In the genomic region with DNA sequence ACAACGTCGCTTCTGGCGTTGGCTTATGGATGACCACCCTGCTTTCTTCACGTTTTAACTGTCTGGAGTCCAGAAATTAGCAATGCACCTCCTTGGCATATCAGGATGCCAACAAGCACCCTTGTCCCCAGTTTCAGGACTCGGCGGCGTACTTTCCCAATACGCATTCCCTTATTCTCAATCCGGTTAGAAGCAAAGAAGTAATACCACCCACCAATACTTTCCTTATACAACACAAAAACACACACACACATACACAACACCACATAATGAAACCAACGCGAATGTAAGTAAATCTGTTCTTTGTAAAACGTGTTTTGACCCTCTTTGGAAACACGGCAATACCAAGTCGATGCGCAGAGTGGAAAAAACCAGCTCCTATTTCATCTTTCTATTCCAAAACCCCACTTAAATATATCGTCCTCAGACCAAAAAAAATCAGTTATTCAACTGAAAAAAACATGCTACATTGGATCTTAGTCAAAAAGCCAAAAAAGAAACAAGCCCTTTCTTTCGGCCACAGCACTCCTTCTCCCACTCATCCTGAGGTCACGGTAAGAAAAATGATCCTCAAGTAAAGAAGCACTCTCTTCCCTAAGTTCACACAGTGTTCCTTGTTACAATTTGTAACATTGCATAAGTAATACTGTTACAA, we compare ENCODE assay signal across 8 cellular contexts. TPM values are rescaled to one million over a fixed set of nuclear protein-coding genes. Genes with fewer than 3 reads are reported as not detected.
DNase-seq lines count a peak whose midpoint lies in the region; ATAC-seq and TF ChIP-seq lines count a peak whose summit lies in the region.

No MANE protein-coding gene starts in this region.

- H3K4me3 ChIP-seq in BE2C (ENCODE audit: low read depth, low read length) = peak overlapping the region; percentile 39

- H3K36me3 ChIP-seq in BE2C = no peaks in the 10 kb centered on the region

- no peaks in the 10 kb centered on the region for H3K9me3 Mint-ChIP-seq in activated CD4-positive, alpha-beta memory T cell treated with anti-CD3 and anti-CD28 coated beads, Interleukin-2, amount 10 ng/mL, durations not matched to agents 7 days and 5 days
- no peaks in the 10 kb centered on the region for H3K9me3 Mint-ChIP-seq in naive thymus-derived CD8-positive, alpha-beta T cell

- CTCF ChIA-PET in activated CD4-positive, alpha-beta memory T cell treated with anti-CD3 and anti-CD28 coated beads, Interleukin-2, amount 10 ng/mL, durations not matched to agents 7 days and 5 days (lab: Charles Lee) = interaction anchor here (1.3 to 4.0 kb wide), 5 partner anchors 20 to 116 kb away, joined by 5 to 39 read pairs (median 27); a partner anchor contains a TSS

- H3K36me3 Mint-ChIP-seq in activated CD4-positive, alpha-beta memory T cell treated with anti-CD3 and anti-CD28 coated beads, Interleukin-2, amount 10 ng/mL, durations not matched to agents 7 days and 5 days (ENCODE audit: low read depth) = no peaks in the 10 kb centered on the region
- no peaks in the 10 kb centered on the region for H3K36me3 Mint-ChIP-seq in naive thymus-derived CD8-positive, alpha-beta T cell

- H3K27ac Mint-ChIP-seq in activated CD4-positive, alpha-beta memory T cell treated with anti-CD3 and anti-CD28 coated beads, Interleukin-2, amount 10 ng/mL, durations not matched to agents 7 days and 5 days = peak overlapping the region; percentile 99
- H3K27ac Mint-ChIP-seq in naive thymus-derived CD8-positive, alpha-beta T cell = peak overlapping the region; percentile 99 to 100 (median 100)

- POLR2A ChIA-PET in activated CD4-positive, alpha-beta memory T cell treated with anti-CD3 and anti-CD28 coated beads, Interleukin-2, amount 10 ng/mL, durations not matched to agents 7 days and 5 days (lab: Charles Lee) = interaction anchor here (0.6 to 13.2 kb wide), 59 partner anchors 9 to 1438 kb away, joined by 3 to 903 read pairs (median 4); a partner anchor contains a TSS
- POLR2A ChIA-PET in naive thymus-derived CD8-positive, alpha-beta T cell (lab: Charles Lee) = interaction anchor here (0.5 to 16.7 kb wide), 31 partner anchors 8 to 1679 kb away, joined by 3 to 755 read pairs (median 5); a partner anchor contains a TSS

- ATAC-seq in GM18870 (IDR thresholded peaks at IDR 0.05; ENCODE audit: unreplicated experiment) = peak; percentile 51
- ATAC-seq in HG03280 (IDR thresholded peaks at IDR 0.05; ENCODE audit: unreplicated experiment) = peak; percentile 38
- peak; percentile 54 for ATAC-seq in esophagus mucosa
- peak; percentile 56 to 67 for ATAC-seq in naive thymus-derived CD8-positive, alpha-beta T cell

- no peaks in the 10 kb centered on the region for H3K9me3 ChIP-seq in BE2C

- H3K27me3 Mint-ChIP-seq in activated CD4-positive, alpha-beta memory T cell treated with anti-CD3 and anti-CD28 coated beads, Interleukin-2, amount 10 ng/mL, durations not matched to agents 7 days and 5 days = no peaks in the 10 kb centered on the region
- no peaks in the 10 kb centered on the region for H3K27me3 Mint-ChIP-seq in naive thymus-derived CD8-positive, alpha-beta T cell

- peak overlapping the region; percentile 86 for H3K4me3 Mint-ChIP-seq in activated CD4-positive, alpha-beta memory T cell treated with anti-CD3 and anti-CD28 coated beads, Interleukin-2, amount 10 ng/mL, durations not matched to agents 7 days and 5 days
- H3K4me3 Mint-ChIP-seq in naive thymus-derived CD8-positive, alpha-beta T cell = peak overlapping the region; percentile 79 to 98 (median 97)

- H3K27me3 ChIP-seq in BE2C = no peaks in the 10 kb centered on the region

- peaks cover 15% of the 10 kb centered on the region for H3K4me1 ChIP-seq in BE2C

- DNase-seq in BE2C = peak; percentile 39
- DNase-seq in NCI-H510A (lab: John Stamatoyannopoulos, UW) = peak; percentile 21
- DNase-seq in activated CD4-positive, alpha-beta memory T cell treated with anti-CD3 and anti-CD28 coated beads, Interleukin-2, amount 10 ng/mL, durations not matched to agents 7 days and 5 days = peak; percentile 57
- DNase-seq in naive thymus-derived CD8-positive, alpha-beta T cell = peak in 2 of 10 donors; percentile 88 to 93
- DNase-seq in posterior cingulate gyrus = no peak

- TF ChIP-seq CTCF in BE2C (IDR thresholded peaks at IDR 0.05; ENCODE audit: low read depth, low read length) = no peak

- intact Hi-C loops in posterior cingulate gyrus (cut with DNase I) = loop anchor here (2.0 kb wide), 1 partner anchor 21 kb away; no protein-coding TSS in a partner anchor

- H3K4me1 Mint-ChIP-seq in activated CD4-positive, alpha-beta memory T cell treated with anti-CD3 and anti-CD28 coated beads, Interleukin-2, amount 10 ng/mL, durations not matched to agents 7 days and 5 days = peaks cover 52% of the 10 kb centered on the region
- H3K4me1 Mint-ChIP-seq in naive thymus-derived CD8-positive, alpha-beta T cell = peaks cover 32 to 62% (median 46%) of the 10 kb centered on the region in 4 donors

RNA-seq across cellular contexts. Expression of a gene that starts 31.1 kb away (rescaled TPM):
- polyA plus RNA-seq in BE2C (2012; ENCODE audit: insufficient read depth, insufficient read length, low read depth) = 78.8 TPM
- 1 to 10 TPM; 5.5 to 6.4 TPM for total RNA-seq in activated CD4-positive, alpha-beta memory T cell treated with anti-CD3 and anti-CD28 coated beads, Interleukin-2, amount 10 ng/mL, durations not matched to agents 7 days and 5 days
- 123 TPM for total RNA-seq in esophagus mucosa
- 1 to 10 TPM; 1.6 to 2.4 TPM for total RNA-seq in naive thymus-derived CD8-positive, alpha-beta T cell
- 1 to 10 TPM; 1.1 to 3.2 (median 2.2) TPM for polyA plus RNA-seq in naive thymus-derived CD8-positive, alpha-beta T cell

Comparison
In these comparisons a context has a peak if more than half of its experiments do, and no peak if none do; other contexts are left out.
1. DNase-seq: peak in BE2C (single experiment), NCI-H510A (single experiment) and activated CD4-positive, alpha-beta memory T cell treated with anti-CD3 and anti-CD28 coated beads, Interleukin-2, amount 10 ng/mL, durations not matched to agents 7 days and 5 days (single experiment); none in posterior cingulate gyrus (0 of 10).
2. RNA of a gene that starts 31.1 kb away (total RNA-seq): 123 TPM in esophagus mucosa (single experiment); 5.5 to 6.4 TPM in activated CD4-positive, alpha-beta memory T cell treated with anti-CD3 and anti-CD28 coated beads, Interleukin-2, amount 10 ng/mL, durations not matched to agents 7 days and 5 days and 1.6 to 2.4 TPM in naive thymus-derived CD8-positive, alpha-beta T cell; every median in the first group is over 10 times any median in the second.
3. Peak in every context shown above with its lines, with median percentiles within 50 percentile points of each other: ATAC-seq.